ENCODE assay signal across 21 cellular contexts in the genomic region with DNA sequence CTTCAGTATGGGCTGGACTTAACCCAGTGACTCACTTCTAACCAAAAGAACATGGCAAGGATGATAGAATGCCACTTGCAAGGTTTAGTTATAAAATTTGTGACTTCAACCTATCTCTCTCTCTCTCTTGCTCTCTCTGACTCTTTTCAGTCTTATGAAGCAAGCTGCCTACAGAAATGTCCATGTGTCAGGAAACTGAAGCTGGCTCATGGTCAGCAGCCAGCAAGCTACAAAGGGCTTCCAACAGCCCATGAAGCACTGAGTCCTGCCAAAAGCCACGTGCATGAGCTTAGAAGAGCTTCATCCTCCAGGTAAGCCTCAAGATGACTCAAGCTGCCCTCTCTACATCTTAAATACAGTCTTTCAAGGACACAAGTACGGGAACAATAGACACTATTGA.
"Had no signal": no experiment of that assay in that cellular context is flagged by ENCODE, and none has a peak within 500 bp of the region (broad histone marks: within the 10 kb centered on the region; RNA-seq: fewer than 3 reads in every experiment).

No MANE protein-coding gene starts in this region.

- H3K27me3 ChIP-seq: ovary, right atrium auricular region, right lobe of liver, transverse colon, upper lobe of left lung, vagina had no signal

- H3K36me3 ChIP-seq: left ventricle myocardium inferior, ovary, right atrium auricular region, right lobe of liver, transverse colon, upper lobe of left lung, vagina had no signal

- H3K9me3 ChIP-seq: right atrium auricular region, right lobe of liver, transverse colon, upper lobe of left lung, vagina had no signal

- DNase-seq: islet precursor cell; left ventricle myocardium inferior; midbrain; mucosa of descending colon; naive thymus-derived CD4-positive, alpha-beta T cell; ovary; right lobe of liver; stimulated activated CD4-positive, alpha-beta T cell treated with anti-CD3 and anti-CD28 coated beads, Interleukin-1b, Interleukin-23, amount 100 ng/mL, for 48 hours; stimulated activated CD4-positive, alpha-beta T cell treated with anti-CD3 and anti-CD28 coated beads, Interleukin-2, amount 100 ng/mL, for 48 hours; stimulated activated CD4-positive, alpha-beta T cell treated with anti-CD3 and anti-CD28 coated beads, Interleukin-4, amount 100 ng/mL, for 4 hours; stimulated activated CD8-positive, alpha-beta memory T cell treated with anti-CD3 and anti-CD28 coated beads, Interleukin-4, amount 100 ng/mL, for 48 hours; stimulated activated naive CD4-positive, alpha-beta T cell treated with Interleukin-2 at 50 U/mL for 16 hours; stimulated activated naive CD8-positive, alpha-beta T cell treated with anti-CD3 and anti-CD28 coated beads, Interleukin-15, amount 100 ng/mL, for 72 hours; transverse colon; upper lobe of left lung had no signal

- H3K27ac ChIP-seq: left ventricle myocardium inferior, ovary, right atrium auricular region, right lobe of liver, transverse colon, upper lobe of left lung, vagina had no signal

- H3K4me2 ChIP-seq: smooth muscle cell had no signal

- ATAC-seq: mucosa of descending colon; naive thymus-derived CD4-positive, alpha-beta T cell; natural killer cell treated with Interleukin-12 subunit alpha and Interleukin-12 subunit beta and Interleukin-15 and Interleukin-18, amount 100 ng/mL, for 72 hours; right lobe of liver; stimulated activated memory B cell treated with anti-CD40 and anti-IgM and Interleukin-4, amounts not matched to agents 10 μg/mL and 1 μg/mL and 100 μg/mL, for 72 hours; stimulated activated naive CD8-positive, alpha-beta T cell treated with anti-CD3 and anti-CD28 coated beads, Interleukin-15, amount 100 ng/mL, for 72 hours had no signal

- H3K4me3 ChIP-seq: left ventricle myocardium inferior, lung, mucosa of descending colon, ovary, right atrium auricular region, right lobe of liver, smooth muscle cell, transverse colon, upper lobe of left lung, vagina had no signal

- H3K4me1 ChIP-seq: left ventricle myocardium inferior, right atrium auricular region, right lobe of liver, transverse colon, upper lobe of left lung, vagina had no signal
